In the genomic region with DNA sequence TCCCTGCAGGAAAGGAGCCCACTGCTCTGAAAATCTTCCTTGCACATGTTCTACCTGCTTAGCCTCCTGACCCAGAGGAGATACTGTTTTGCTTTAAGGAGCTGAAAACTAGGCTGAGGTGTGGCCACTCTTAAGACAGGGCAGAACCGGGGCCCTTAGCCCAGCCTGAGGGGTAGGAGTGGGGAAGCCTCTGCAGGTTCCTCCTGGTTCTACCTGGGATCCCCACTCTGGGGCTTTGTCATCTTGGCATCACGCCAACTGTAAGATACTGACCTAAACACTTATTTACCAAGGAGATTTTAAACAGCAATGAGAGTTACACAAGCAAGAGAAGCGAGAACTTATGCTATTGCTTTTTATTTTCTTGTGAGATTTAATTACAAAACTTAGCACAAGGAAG, we compare ENCODE assay signal across 24 cellular contexts.
A peak's percentile ranks its signal among the peaks of the same experiment; 100 is the strongest.
DNase-seq lines count a peak whose midpoint lies in the region; ATAC-seq, FAIRE-seq and TF ChIP-seq lines count a peak whose summit lies in the region.
"Had no signal": no experiment of that assay in that cellular context is flagged by ENCODE, and none has a peak within 500 bp of the region (broad histone marks: within the 10 kb centered on the region; RNA-seq: fewer than 3 reads in every experiment).

No MANE protein-coding gene starts in this region.

- TF ChIP-seq CTCF in HepG2 (CRISPR knock-in tag; IDR thresholded peaks at IDR 0.05) (no peak), right lobe of liver (IDR thresholded peaks at IDR 0.05) (no peak), OCI-LY7 (conservative IDR thresholded peaks at IDR 0.05; ENCODE audit: low read length) (no peak), type B pancreatic cell (conservative IDR thresholded peaks at IDR 0.05) (no peak)

- H3K27me3 ChIP-seq in HepG2 (ENCODE audit: control insufficient read depth in 1 of 2, insufficient read depth in 2 of 2, low read length in 2 of 2): no peaks in the 10 kb centered on the region
- no peaks in the 10 kb centered on the region for H3K27me3 ChIP-seq in right lobe of liver
- H3K27me3 ChIP-seq in small intestine (ENCODE audit: control insufficient read depth in 2 of 2, insufficient read depth in 2 of 2, low read length in 2 of 2): no peaks in the 10 kb centered on the region
- H3K27me3 ChIP-seq: adrenal gland, brain microvascular endothelial cell, heart right ventricle, SJCRH30 had no signal

- no peak overlapping the region for H3K27ac ChIP-seq in HepG2 (ENCODE audit: extremely low read length, insufficient read depth, low read length)
- H3K27ac ChIP-seq in right lobe of liver: no peak overlapping the region
- H3K27ac ChIP-seq in OCI-LY7 (ENCODE audit: low read depth, low read length, poor library complexity, severe bottlenecking): peak overlapping the region; percentile 92
- H3K27ac ChIP-seq in small intestine (ENCODE audit: low read depth in 1 of 2, low read length in 1 of 2): peak overlapping the region in 1 of 2 donors; percentile 60
- H3K27ac ChIP-seq: adrenal gland, brain microvascular endothelial cell, C4-2B, psoas muscle, SJCRH30 had no signal

- H3K4me1 ChIP-seq in HepG2 (ENCODE audit: insufficient read depth, low read length) (no peaks in the 10 kb centered on the region), right lobe of liver (no peaks in the 10 kb centered on the region), OCI-LY7 (ENCODE audit: insufficient read depth, low read length, poor library complexity, severe bottlenecking) (peaks cover 66% of the 10 kb centered on the region), small intestine (ENCODE audit: control insufficient read depth in 2 of 2, insufficient read depth in 1 of 2, low read depth in 1 of 2, low read length in 1 of 2) (no peaks in the 10 kb centered on the region)
- H3K4me1 ChIP-seq: adrenal gland, psoas muscle, SJCRH30 had no signal

- no peaks in the 10 kb centered on the region for H3K9me3 Mint-ChIP-seq in type B pancreatic cell
- H3K9me3 Mint-ChIP-seq: activated T-cell treated with anti-CD3 and anti-CD28 coated beads, Interleukin-2, amount 50 U/mL, for 72 hours; stimulated activated naive CD8-positive, alpha-beta T cell treated with anti-CD3 and anti-CD28 coated beads, Interleukin-15, amount 100 ng/mL, for 72 hours; WTC11 had no signal

- in situ Hi-C loops in HepG2 (cut with HindIII; ENCODE audit: extremely low pct_ligation_motif_present, low pct_unique_long_range_greater_than_20kb): no loop called here

- WGBS in HepG2 (ENCODE audit: low lambda C conversion rate): 83% methylated on average over 3 of the region's 3 CpGs
- 61% methylated on average over 2 of the region's 3 CpGs for WGBS in right lobe of liver (ENCODE audit: insufficient coverage, low coverage, low lambda C conversion rate, missing lambda C conversion rate)
- WGBS in small intestine, 3 donors: 72 to 83% (median 81%) methylated on average over 3 of the region's 3 CpGs

- H3K27ac Mint-ChIP-seq in type B pancreatic cell: peak overlapping the region; percentile 82
- H3K27ac Mint-ChIP-seq: activated T-cell treated with anti-CD3 and anti-CD28 coated beads, Interleukin-2, amount 50 U/mL, for 72 hours; WTC11 had no signal

- BruUV-seq in HepG2 (replicated peaks; lab: Mats Ljungman, UMichigan) (no TSS peak), OCI-LY7 (replicated peaks; lab: Mats Ljungman, UMichigan) (no TSS peak)

- no peak overlapping the region for H3K4me3 ChIP-seq in HepG2 (replicated peaks in 1 of 3; ENCODE audit: insufficient read depth in 1 of 3, low read depth in 2 of 3, low read length in 3 of 3)
- H3K4me3 ChIP-seq in right lobe of liver: no peak overlapping the region
- no peak overlapping the region for H3K4me3 ChIP-seq in OCI-LY7 (ENCODE audit: low read depth, low read length, poor library complexity, severe bottlenecking)
- no peak overlapping the region for H3K4me3 ChIP-seq in small intestine (ENCODE audit: low read depth in 1 of 2, low read length in 2 of 2)
- H3K4me3 ChIP-seq: adrenal gland, heart right ventricle, psoas muscle, SJCRH30 had no signal

- TF ChIP-seq RAD21 in HepG2 (CRISPR knock-in tag; IDR thresholded peaks at IDR 0.05): no peak

- H3K4me2 ChIP-seq in HepG2 (ENCODE audit: low read depth, low read length) (no peak overlapping the region), OCI-LY7 (ENCODE audit: low read length) (peak overlapping the region; percentile 77)

- H3K27me3 Mint-ChIP-seq in type B pancreatic cell: no peaks in the 10 kb centered on the region
- H3K27me3 Mint-ChIP-seq: stimulated activated naive CD8-positive, alpha-beta T cell treated with anti-CD3 and anti-CD28 coated beads, Interleukin-15, amount 100 ng/mL, for 72 hours had no signal

- TF ChIP-seq EP300 in HepG2 (IDR thresholded peaks at IDR 0.05; ENCODE audit: low read depth in 2 of 2, low read length in 2 of 2): no peak
- TF ChIP-seq EP300 in HepG2 (CRISPR knock-in tag; IDR thresholded peaks at IDR 0.05; ENCODE audit: borderline replicate concordance): no peak

- peaks cover 63% of the 10 kb centered on the region for H3K36me3 Mint-ChIP-seq in type B pancreatic cell

- POLR2A ChIA-PET in HepG2 (lab: Yijun Ruan, JAX): no interaction called here
- POLR2A ChIA-PET in OCI-LY7 (lab: Charles Lee): interaction anchor here (1.1 to 5.0 kb wide), 5 partner anchors 10 to 87 kb away, joined by 3 to 23 read pairs (median 8); a partner anchor contains a TSS

- peaks cover 46% of the 10 kb centered on the region for H3K4me1 Mint-ChIP-seq in type B pancreatic cell (ENCODE audit: unreplicated experiment)

- DNase-seq in HepG2 (ENCODE audit: low spot score) (no peak), right lobe of liver (no peak), OCI-LY7 (ENCODE audit: low spot score) (no peak), type B pancreatic cell (ENCODE audit: extremely low spot score, unreplicated experiment) (no peak), small intestine (no peak), NOMO-1 treated with DMSO at 0.1 percent for 48 hours (lab: John Stamatoyannopoulos, UW; ENCODE audit: unreplicated experiment) (no peak)
- no peak for DNase-seq in activated CD4-positive, alpha-beta T cell treated with anti-CD3 and anti-CD28 coated beads for 4 hours
- DNase-seq: activated naive CD4-positive, alpha-beta T cell treated with Interleukin-2 at 50 U/mL for 16 hours; activated T-cell treated with anti-CD3 and anti-CD28 coated beads, Interleukin-2, amount 50 U/mL, for 72 hours; adrenal gland; Calu3; effector CD4-positive, alpha-beta T cell; kidney glomerular epithelial cell; MV-4-11; NCI-H1694; psoas muscle; SJCRH30; stimulated activated CD8-positive, alpha-beta memory T cell treated with anti-CD3 and anti-CD28 coated beads, Interleukin-4, amount 100 ng/mL, for 48 hours; stimulated activated naive CD8-positive, alpha-beta T cell treated with anti-CD3 and anti-CD28 coated beads, Interleukin-15, amount 100 ng/mL, for 72 hours had no signal

- FAIRE-seq in HepG2 (lab: Jason Lieb, UNC) (no peak), small intestine (lab: Jason Lieb, UNC) (no peak)

- H2AFZ ChIP-seq in HepG2 (ENCODE audit: low read length): no peak overlapping the region
- H2AFZ ChIP-seq in OCI-LY7 (ENCODE audit: low read length): peak overlapping the region; percentile 58; the same call in 1 of the 2 replicates

- TF ChIP-seq POLR2A in HepG2 (IDR thresholded peaks at IDR 0.05; ENCODE audit: insufficient read depth in 1 of 2, low read depth in 2 of 2, low read length in 2 of 2) (no peak), right lobe of liver (IDR thresholded peaks at IDR 0.05) (no peak)

- H3K9me3 ChIP-seq in HepG2 (ENCODE audit: low read length) (no peaks in the 10 kb centered on the region), right lobe of liver (no peaks in the 10 kb centered on the region), OCI-LY7 (ENCODE audit: low read length) (no peaks in the 10 kb centered on the region), small intestine (ENCODE audit: control insufficient read depth, low read depth) (no peaks in the 10 kb centered on the region)
- H3K9me3 ChIP-seq: adrenal gland, heart right ventricle, psoas muscle, SJCRH30 had no signal

- CTCF ChIA-PET in HepG2 (lab: Yijun Ruan, JAX; ENCODE audit: low intra/inter-chr PET ratio, low total read pairs) (no interaction called here), OCI-LY7 (lab: Charles Lee; ENCODE audit: unreplicated experiment) (interaction anchor here (1.6 kb wide), 1 partner anchor 8 kb away, joined by 13 read pairs; no protein-coding TSS in a partner anchor)

- H3K79me2 ChIP-seq in HepG2 (ENCODE audit: insufficient read depth, low read length) (no peaks in the 10 kb centered on the region), OCI-LY7 (ENCODE audit: insufficient read depth, low read depth, low read length) (no peaks in the 10 kb centered on the region)

- intact Hi-C loops in HepG2 (cut with micrococcal nuclease; ENCODE audit: unreplicated experiment): no loop called here
- intact Hi-C loops in right lobe of liver (cut with DNase I): no loop called here
- intact Hi-C loops in OCI-LY7 (cut with micrococcal nuclease; ENCODE audit: unreplicated experiment): loop anchor here (10.0 kb wide), 1 partner anchor 277 kb away; no protein-coding TSS in a partner anchor

- no peak overlapping the region for H3K9ac ChIP-seq in HepG2 (ENCODE audit: insufficient read depth, low read depth, low read length)

- H3K36me3 ChIP-seq in HepG2 (replicated peaks in 1 of 2; ENCODE audit: control insufficient read depth in 1 of 2, insufficient read depth in 2 of 2, low read length in 2 of 2): peaks cover 2 to 6% of the 10 kb centered on the region in 2 experiments; a peak in 1 of 5 replicates
- H3K36me3 ChIP-seq in right lobe of liver: no peaks in the 10 kb centered on the region
- H3K36me3 ChIP-seq in OCI-LY7 (ENCODE audit: insufficient read depth, low read length): no peaks in the 10 kb centered on the region
- no peaks in the 10 kb centered on the region for H3K36me3 ChIP-seq in small intestine (ENCODE audit: control insufficient read depth in 2 of 2, insufficient read depth in 2 of 2, low read length in 2 of 2)
- H3K36me3 ChIP-seq: brain microvascular endothelial cell, SJCRH30 had no signal

- ATAC-seq in HepG2 (no peak), right lobe of liver (no peak), esophagus mucosa (peak; percentile 55)
- ATAC-seq: activated T-cell treated with anti-CD3 and anti-CD28 coated beads, Interleukin-2, amount 50 U/mL, for 72 hours; psoas muscle; stimulated activated naive CD8-positive, alpha-beta T cell treated with anti-CD3 and anti-CD28 coated beads, Interleukin-15, amount 100 ng/mL, for 72 hours; WTC11 had no signal

- H3K4me3 Mint-ChIP-seq in type B pancreatic cell: no peak overlapping the region
- H3K4me3 Mint-ChIP-seq: activated T-cell treated with anti-CD3 and anti-CD28 coated beads, Interleukin-2, amount 50 U/mL, for 72 hours; stimulated activated naive CD8-positive, alpha-beta T cell treated with anti-CD3 and anti-CD28 coated beads, Interleukin-15, amount 100 ng/mL, for 72 hours; WTC11 had no signal

- H4K20me1 ChIP-seq in HepG2 (ENCODE audit: insufficient read depth, low read length): no peaks in the 10 kb centered on the region
- no peaks in the 10 kb centered on the region for H4K20me1 ChIP-seq in OCI-LY7 (ENCODE audit: insufficient read depth, low read length)

- no peaks in the 10 kb centered on the region for H3K9me2 ChIP-seq in OCI-LY7 (ENCODE audit: insufficient read depth, low read length)

TF ChIP-seq in HepG2, 621 proteins besides CTCF, POLR2A, EP300 and RAD21 (continues in another document):
- TF ChIP-seq LCORL (IDR thresholded peaks at IDR 0.05) (peak; percentile 65; the same call in 1 of the 2 replicates), LCORL (CRISPR knock-in tag; IDR thresholded peaks at IDR 0.05) (no peak)
